8 cellular contexts compared by ENCODE assay signal in genomic region chr1:150486966-150487762, GRCh38. TPM values are rescaled to one million over a fixed set of nuclear protein-coding genes. Genes with fewer than 3 reads are reported as not detected.
DNase-seq lines count a peak whose midpoint lies in the region; ATAC-seq lines count a peak whose summit lies in the region.

A gene with protein sequence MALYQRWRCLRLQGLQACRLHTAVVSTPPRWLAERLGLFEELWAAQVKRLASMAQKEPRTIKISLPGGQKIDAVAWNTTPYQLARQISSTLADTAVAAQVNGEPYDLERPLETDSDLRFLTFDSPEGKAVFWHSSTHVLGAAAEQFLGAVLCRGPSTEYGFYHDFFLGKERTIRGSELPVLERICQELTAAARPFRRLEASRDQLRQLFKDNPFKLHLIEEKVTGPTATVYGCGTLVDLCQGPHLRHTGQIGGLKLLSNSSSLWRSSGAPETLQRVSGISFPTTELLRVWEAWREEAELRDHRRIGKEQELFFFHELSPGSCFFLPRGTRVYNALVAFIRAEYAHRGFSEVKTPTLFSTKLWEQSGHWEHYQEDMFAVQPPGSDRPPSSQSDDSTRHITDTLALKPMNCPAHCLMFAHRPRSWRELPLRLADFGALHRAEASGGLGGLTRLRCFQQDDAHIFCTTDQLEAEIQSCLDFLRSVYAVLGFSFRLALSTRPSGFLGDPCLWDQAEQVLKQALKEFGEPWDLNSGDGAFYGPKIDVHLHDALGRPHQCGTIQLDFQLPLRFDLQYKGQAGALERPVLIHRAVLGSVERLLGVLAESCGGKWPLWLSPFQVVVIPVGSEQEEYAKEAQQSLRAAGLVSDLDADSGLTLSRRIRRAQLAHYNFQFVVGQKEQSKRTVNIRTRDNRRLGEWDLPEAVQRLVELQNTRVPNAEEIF (plus strand): TSS chr1:150487419. CDS start chr1:150487451, 32 bp downstream.

- CTCF ChIA-PET in CD8-positive, alpha-beta memory T cell (lab: Charles Lee): interaction anchor here (1.3 kb wide), 2 partner anchors 22 to 74 kb away, joined by 3 read pairs; no protein-coding TSS in a partner anchor

- POLR2A ChIA-PET in CD8-positive, alpha-beta memory T cell (lab: Charles Lee): interaction anchor here (0.6 to 1.4 kb wide), 4 partner anchors 11 to 123 kb away, joined by 3 to 5 read pairs (median 4); partner anchors contain the start of genes FALEC and RPRD2

- H3K36me3 ChIP-seq in CD8-positive, alpha-beta memory T cell (ENCODE audit: insufficient read depth, low read length): peaks cover 8% of the 10 kb centered on the region

- H3K4me3 Mint-ChIP-seq in CD8-positive, alpha-beta memory T cell: peak within 1 kb of the TSS; percentile 88 to 100 (median 98)
- peak within 1 kb of the TSS; percentile 92 to 97 for H3K4me3 Mint-ChIP-seq in effector memory CD8-positive, alpha-beta T cell

- no peaks in the 10 kb centered on the region for H3K9me3 Mint-ChIP-seq in CD8-positive, alpha-beta memory T cell
- no peaks in the 10 kb centered on the region for H3K9me3 Mint-ChIP-seq in effector memory CD8-positive, alpha-beta T cell

- H3K27me3 Mint-ChIP-seq in CD8-positive, alpha-beta memory T cell: peaks cover 0 to 2% of the 10 kb centered on the region in 2 donors
- no peaks in the 10 kb centered on the region for H3K27me3 Mint-ChIP-seq in effector memory CD8-positive, alpha-beta T cell

- H3K4me1 Mint-ChIP-seq in CD8-positive, alpha-beta memory T cell: peaks cover 20 to 24% (median 21%) of the 10 kb centered on the region in 3 donors
- H3K4me1 Mint-ChIP-seq in effector memory CD8-positive, alpha-beta T cell (ENCODE audit: low read depth in 2 of 2): peaks cover 19 to 20% of the 10 kb centered on the region in 2 donors

- H3K27ac ChIP-seq in CD8-positive, alpha-beta memory T cell (ENCODE audit: low read depth, low read length): peak within 1 kb of the TSS; percentile 82

- DNase-seq in CD8-positive, alpha-beta memory T cell: peak; percentile 83 to 96 (median 94)
- DNase-seq in HS-27A (ENCODE audit: low read depth): peak; percentile 91
- peak; percentile 78 for DNase-seq in NK-92 (lab: John Stamatoyannopoulos, UW; ENCODE audit: unreplicated experiment)
- DNase-seq in activated CD8-positive, alpha-beta memory T cell treated with anti-CD3 and anti-CD28 coated beads for 1 hour (ENCODE audit: extremely low read depth in 1 of 2, low read depth in 1 of 2): peak; percentile 78 to 87
- peak; percentile 95 to 98 (median 95) for DNase-seq in effector memory CD8-positive, alpha-beta T cell
- DNase-seq in medulla oblongata (ENCODE audit: extremely low spot score): peak; percentile 99
- DNase-seq in stimulated activated CD8-positive, alpha-beta memory T cell treated with anti-CD3 and anti-CD28 coated beads, Interleukin-12 subunit alpha, Interleukin-12 subunit beta, amount 100 ng/mL, for 1 hour (ENCODE audit: low read depth): peak; percentile 88

- H3K4me1 ChIP-seq in CD8-positive, alpha-beta memory T cell (ENCODE audit: insufficient read depth, low read length): peaks cover 9% of the 10 kb centered on the region

- peak within 1 kb of the TSS; percentile 68 to 99 (median 98) for H3K27ac Mint-ChIP-seq in CD8-positive, alpha-beta memory T cell
- peak within 1 kb of the TSS; percentile 95 to 96 for H3K27ac Mint-ChIP-seq in effector memory CD8-positive, alpha-beta T cell

- no peaks in the 10 kb centered on the region for H3K9me3 ChIP-seq in CD8-positive, alpha-beta memory T cell (ENCODE audit: low read length)

- peak within 1 kb of the TSS; percentile 99 for H3K4me3 ChIP-seq in CD8-positive, alpha-beta memory T cell (ENCODE audit: low read length)

- H3K36me3 Mint-ChIP-seq in CD8-positive, alpha-beta memory T cell: peaks cover 9 to 41% (median 13%) of the 10 kb centered on the region in 3 donors
- peaks cover 28% of the 10 kb centered on the region for H3K36me3 Mint-ChIP-seq in effector memory CD8-positive, alpha-beta T cell (ENCODE audit: insufficient read depth)

- H3K27me3 ChIP-seq in CD8-positive, alpha-beta memory T cell (ENCODE audit: insufficient read depth, low read length, poor library complexity, severe bottlenecking): no peaks in the 10 kb centered on the region

- ATAC-seq in GM19467 (IDR thresholded peaks at IDR 0.05; ENCODE audit: unreplicated experiment): peak; percentile 99
- ATAC-seq in effector memory CD8-positive, alpha-beta T cell (replicated peaks): peak; percentile 99

RNA-seq across cellular contexts. Expression of the gene that starts here (rescaled TPM):
- total RNA-seq in CD8-positive, alpha-beta memory T cell: 10 to 100 TPM; 49.7 to 51.2 TPM
- 29.0 TPM for polyA plus RNA-seq in CD8-positive, alpha-beta memory T cell

Comparison
In these comparisons a context has a peak if more than half of its experiments do, and no peak if none do; other contexts are left out.
1. Peak in every context shown above with its lines: DNase-seq, ATAC-seq, H3K4me3 ChIP-seq and H3K27ac ChIP-seq.